ENCODE assay signal across 9 cellular contexts in genomic region chr2:113173563-113174368, GRCh38. TPM values are rescaled to one million over a fixed set of nuclear protein-coding genes. Genes with fewer than 3 reads are reported as not detected.
DNase-seq lines count a peak whose midpoint lies in the region; ATAC-seq, FAIRE-seq and TF ChIP-seq lines count a peak whose summit lies in the region.
"Had no signal": no experiment of that assay in that cellular context is flagged by ENCODE, and none has a peak within 500 bp of the region (broad histone marks: within the 10 kb centered on the region; RNA-seq: fewer than 3 reads in every experiment).

PSD4 (plus strand) TSS chr2:113173971; CDS start chr2:113182457, 8,486 bp downstream.

- H2BK12ac ChIP-seq in trophoblast cell (ENCODE audit: low read length): no peak within 1 kb of the TSS

- peaks cover 2% of the 10 kb centered on the region for H3K27me3 Mint-ChIP-seq in activated B cell treated with CpG ODN at 0.5 μM for 24 hours

- no CpG with 5 or more reads among the region's 14 CpGs for WGBS in trophoblast cell (ENCODE audit: extremely low coverage, insufficient coverage, insufficient read length)

- H3K4me3 ChIP-seq in choroid plexus epithelial cell (ENCODE audit: low read depth, low read length) (no peak within 1 kb of the TSS), trophoblast cell (ENCODE audit: low read depth, low read length) (no peak within 1 kb of the TSS)

- peaks cover 40% of the 10 kb centered on the region for H3K36me3 Mint-ChIP-seq in activated B cell treated with CpG ODN at 0.5 μM for 24 hours (ENCODE audit: low read depth)

- peak within 1 kb of the TSS; percentile 28 for H4K91ac ChIP-seq in trophoblast cell (ENCODE audit: low read depth, low read length)

- DNase-seq in AML-193 (lab: John Stamatoyannopoulos, UW) (peak; percentile 84 to 90), activated B cell treated with CpG ODN at 0.5 μM for 24 hours (peak; percentile 69), choroid plexus epithelial cell (ENCODE audit: low read depth) (peak; percentile 47), trophoblast cell (no peak), ureter (ENCODE audit: low spot score) (peak; percentile 76), urothelium cell line (ENCODE audit: low spot score) (no peak)

- no peak within 1 kb of the TSS for H3K27ac ChIP-seq in trophoblast cell (ENCODE audit: low read depth, low read length)
- H3K27ac ChIP-seq: epithelial cell of prostate had no signal

- H3K9ac ChIP-seq in trophoblast cell (ENCODE audit: low read length): no peak within 1 kb of the TSS

- no peak within 1 kb of the TSS for H3K14ac ChIP-seq in trophoblast cell (ENCODE audit: low read length)

- peaks cover 18% of the 10 kb centered on the region for H3K79me1 ChIP-seq in trophoblast cell (ENCODE audit: low read length)

- H3K27me3 ChIP-seq in trophoblast cell (ENCODE audit: insufficient read depth, low read length): no peaks in the 10 kb centered on the region

- H2AFZ ChIP-seq in trophoblast cell (ENCODE audit: insufficient read depth, low read length, poor library complexity): no peak within 1 kb of the TSS

- FAIRE-seq in urothelium cell line (lab: Jason Lieb, UNC): no peak

- H3K9me3 Mint-ChIP-seq in activated B cell treated with CpG ODN at 0.5 μM for 24 hours: peaks cover 4% of the 10 kb centered on the region

- no peak within 1 kb of the TSS for H3K23ac ChIP-seq in trophoblast cell (ENCODE audit: low read length)

- H3K4me3 Mint-ChIP-seq in activated B cell treated with CpG ODN at 0.5 μM for 24 hours: peak within 1 kb of the TSS; percentile 87

- no peaks in the 10 kb centered on the region for H3K36me3 ChIP-seq in trophoblast cell (ENCODE audit: control insufficient read depth in 1 of 2, insufficient read depth in 2 of 2, low read length in 2 of 2)

- intact Hi-C loops in activated B cell treated with CpG ODN at 0.5 μM for 24 hours (cut with micrococcal nuclease): loop anchor here (10.0 kb wide), 2 partner anchors 521 to 1119 kb away; partner anchors contain the start of gene TMEM87B

- H2AK5ac ChIP-seq in trophoblast cell (ENCODE audit: low read length): no peak within 1 kb of the TSS

- ATAC-seq in GM19395 (IDR thresholded peaks at IDR 0.05; ENCODE audit: unreplicated experiment): peak; percentile 85
- ATAC-seq in HG03520 (IDR thresholded peaks at IDR 0.05; ENCODE audit: unreplicated experiment): peak; percentile 76
- peak; percentile 75 for ATAC-seq in activated B cell treated with CpG ODN at 0.5 μM for 24 hours (ENCODE audit: low read depth)

- peak within 1 kb of the TSS; percentile 11 for H3K18ac ChIP-seq in trophoblast cell (ENCODE audit: low read length)

- CTCF ChIA-PET in activated B cell treated with CpG ODN at 0.5 μM for 24 hours (lab: Charles Lee): interaction anchor here (0.6 to 5.8 kb wide), 9 partner anchors 7 to 216 kb away, joined by 3 to 120 read pairs (median 4); no protein-coding TSS in a partner anchor

- H4K12ac ChIP-seq in trophoblast cell (ENCODE audit: low read depth, low read length): no peak within 1 kb of the TSS

- no peak within 1 kb of the TSS for H2BK120ac ChIP-seq in trophoblast cell (ENCODE audit: insufficient read depth, low read length, poor library complexity)

- no peaks in the 10 kb centered on the region for H3K79me2 ChIP-seq in trophoblast cell (ENCODE audit: control insufficient read depth, insufficient read depth, low read length, poor library complexity)

- no peak within 1 kb of the TSS for H3K4ac ChIP-seq in trophoblast cell (ENCODE audit: low read depth, low read length)

- H3K4me1 ChIP-seq in trophoblast cell (ENCODE audit: control insufficient read depth in 1 of 2, insufficient read depth in 2 of 2, low read length in 2 of 2): peaks cover 21 to 28% of the 10 kb centered on the region in 2 experiments

- peak within 1 kb of the TSS; percentile 91 for H3K27ac Mint-ChIP-seq in activated B cell treated with CpG ODN at 0.5 μM for 24 hours

- TF ChIP-seq CTCF in activated B cell treated with CpG ODN at 0.5 μM for 24 hours (IDR thresholded peaks at IDR 0.05): no peak
- TF ChIP-seq CTCF in choroid plexus epithelial cell (conservative IDR thresholded peaks at IDR 0.05; ENCODE audit: low read depth, low read length): no peak

- no peak within 1 kb of the TSS for H3K4me2 ChIP-seq in trophoblast cell (ENCODE audit: low read length)

- peaks cover 85% of the 10 kb centered on the region for H3K4me1 Mint-ChIP-seq in activated B cell treated with CpG ODN at 0.5 μM for 24 hours

- POLR2A ChIA-PET in activated B cell treated with CpG ODN at 0.5 μM for 24 hours (lab: Charles Lee): interaction anchor here (0.7 to 5.4 kb wide), 15 partner anchors 9 to 216 kb away, joined by 3 to 88 read pairs (median 5); no protein-coding TSS in a partner anchor

- H3K9me3 ChIP-seq in trophoblast cell (ENCODE audit: insufficient read depth, low read depth, low read length): peaks cover 1% of the 10 kb centered on the region

- no peak within 1 kb of the TSS for H4K8ac ChIP-seq in trophoblast cell (ENCODE audit: low read depth, low read length)

- H2BK5ac ChIP-seq in trophoblast cell (ENCODE audit: low read depth, low read length, poor library complexity): no peak within 1 kb of the TSS

RNA-seq across cellular contexts. Expression of gene PSD4, which starts in this region (rescaled TPM):
- total RNA-seq in activated B cell treated with CpG ODN at 0.5 μM for 24 hours (161 and 182 TPM in 2 replicates), ureter (55.1 TPM)
- polyA plus RNA-seq in trophoblast cell (2013): 18.6 and 18.8 TPM in 2 replicates

Comparison
In these comparisons a context has a peak if more than half of its experiments do, and no peak if none do; other contexts are left out.
1. DNase-seq: peak in AML-193 (2 of 2), activated B cell treated with CpG ODN at 0.5 μM for 24 hours (single experiment), choroid plexus epithelial cell (single experiment) and ureter (single experiment); none in trophoblast cell (0 of 2) and urothelium cell line (single experiment).
2. Peak in every context shown above with its lines, with median percentiles within 50 percentile points of each other: ATAC-seq.